ENCODE assay signal across 30 cellular contexts in the genomic region with DNA sequence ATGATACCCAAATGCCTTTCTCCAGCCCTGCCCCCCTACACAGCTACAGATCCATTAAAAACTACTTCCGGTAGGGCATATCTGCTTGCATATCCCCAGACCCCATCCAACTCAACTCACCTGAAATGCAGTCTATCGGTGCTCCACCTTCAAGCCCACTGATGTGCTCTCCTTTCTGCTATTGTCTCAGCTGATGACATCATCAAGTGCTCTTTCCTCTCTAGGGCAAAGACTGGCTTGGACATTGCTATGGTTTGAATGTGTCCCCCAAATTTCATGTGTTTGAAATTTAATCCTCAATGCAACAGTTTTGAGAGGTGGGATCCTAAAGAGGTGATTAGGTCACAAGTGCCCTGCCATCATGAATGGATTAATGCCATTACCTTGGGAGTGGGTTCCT.
"Had no signal": no experiment of that assay in that cellular context is flagged by ENCODE, and none has a peak within 500 bp of the region (broad histone marks: within the 10 kb centered on the region; RNA-seq: fewer than 3 reads in every experiment).

No MANE protein-coding gene starts in this region.

- H3K27ac Mint-ChIP-seq: activated B cell treated with CpG ODN at 0.5 μM for 24 hours; activated CD8-positive, alpha-beta T cell treated with anti-CD3 and anti-CD28 coated beads for 36 hours; activated naive CD8-positive, alpha-beta T cell; activated T-helper 17 cell treated with anti-CD3 and anti-CD28 coated beads, Interleukin-2, amount 50 U/mL, for 72 hours; T-helper 17 cell; T-helper 2 cell treated with Interferon-gamma antibody and Interleukin-4, amounts not matched to agents 5 μg/mL and 100 μg/mL, for 36 hours had no signal

- H3K4me1 Mint-ChIP-seq: activated B cell treated with CpG ODN at 0.5 μM for 24 hours; activated T-helper 17 cell treated with anti-CD3 and anti-CD28 coated beads, Interleukin-2, amount 50 U/mL, for 72 hours; T-helper 17 cell had no signal

- DNase-seq: activated B cell treated with CpG ODN at 0.5 μM for 24 hours; activated CD4-positive, alpha-beta T cell treated with anti-CD3 and anti-CD28 coated beads for 48 hours; activated CD4-positive, alpha-beta T cell treated with anti-CD3 and anti-CD28 coated beads, Interleukin-2, amount 50 U/mL, for 1 hour; activated CD4-positive, alpha-beta T cell treated with anti-CD3 and anti-CD28 coated beads, Interleukin-2, amount 50 U/mL, for 48 hours; activated CD8-positive, alpha-beta memory T cell treated with anti-CD3 and anti-CD28 coated beads for 24 hours; activated CD8-positive, alpha-beta T cell treated with anti-CD3 and anti-CD28 coated beads for 36 hours; activated effector memory CD4-positive, alpha-beta T cell treated with Interleukin-2 at 50 U/mL for 16 hours; activated gamma-delta T cell treated with Interleukin-2 at 50 U/mL for 16 hours; activated naive CD4-positive, alpha-beta T cell treated with anti-CD3 and anti-CD28 coated beads, Interleukin-2, amount 50 U/mL, for 16 hours; activated naive CD4-positive, alpha-beta T cell treated with Interleukin-2 at 50 U/mL for 16 hours; activated T-cell treated with anti-CD3 and anti-CD28 coated beads, Interleukin-2, amount 50 U/mL, for 4 hours; amniotic stem cell; anterior cingulate cortex; caudate nucleus; colonic mucosa; effector CD8-positive, alpha-beta T cell; esophagus squamous epithelium; foreskin melanocyte; T-helper 1 cell; T-helper 17 cell; T1000; WERI-Rb-1 had no signal

- H3K4me3 ChIP-seq: colonic mucosa, esophagus squamous epithelium, gastroesophageal sphincter had no signal

- ATAC-seq: activated CD4-positive, CD25-positive, alpha-beta regulatory T cell treated with anti-CD3 and anti-CD28 coated beads, Interleukin-2, amount 50 U/mL, for 24 hours; activated CD8-positive, alpha-beta T cell treated with anti-CD3 and anti-CD28 coated beads for 36 hours; activated T-cell treated with anti-CD3 and anti-CD28 coated beads, Interleukin-2, amount 50 U/mL, for 4 hours; activated T-helper 17 cell treated with anti-CD3 and anti-CD28 coated beads, Interleukin-2, amount 50 U/mL, for 72 hours; gastroesophageal sphincter; T-helper 17 cell had no signal

- H3K9me3 ChIP-seq: colonic mucosa, esophagus squamous epithelium, gastroesophageal sphincter had no signal

- H3K9me3 Mint-ChIP-seq: activated B cell treated with CpG ODN at 0.5 μM for 24 hours; activated CD8-positive, alpha-beta T cell treated with anti-CD3 and anti-CD28 coated beads for 36 hours; activated T-cell treated with anti-CD3 and anti-CD28 coated beads, Interleukin-2, amount 50 U/mL, for 4 hours; T-helper 2 cell treated with Interferon-gamma antibody and Interleukin-4, amounts not matched to agents 5 μg/mL and 100 μg/mL, for 36 hours had no signal

- H3K27me3 ChIP-seq: colonic mucosa, gastroesophageal sphincter had no signal

- H3K36me3 ChIP-seq: colonic mucosa, esophagus squamous epithelium, gastroesophageal sphincter, WERI-Rb-1 had no signal

- FAIRE-seq: astrocyte, endothelial cell of umbilical vein had no signal

- H3K4me1 ChIP-seq: colonic mucosa, esophagus squamous epithelium, gastroesophageal sphincter had no signal

- H3K27ac ChIP-seq: colonic mucosa, epithelial cell of prostate, esophagus squamous epithelium, gastroesophageal sphincter, WERI-Rb-1 had no signal

- H3K4me3 Mint-ChIP-seq: activated B cell treated with CpG ODN at 0.5 μM for 24 hours; activated CD8-positive, alpha-beta T cell treated with anti-CD3 and anti-CD28 coated beads for 36 hours; activated naive CD8-positive, alpha-beta T cell; activated T-cell treated with anti-CD3 and anti-CD28 coated beads, Interleukin-2, amount 50 U/mL, for 4 hours; activated T-helper 17 cell treated with anti-CD3 and anti-CD28 coated beads, Interleukin-2, amount 50 U/mL, for 72 hours; T-helper 17 cell; T-helper 2 cell treated with Interferon-gamma antibody and Interleukin-4, amounts not matched to agents 5 μg/mL and 100 μg/mL, for 36 hours had no signal
